ENCODE assay signal across 8 cellular contexts in genomic region chr13:48533207-48533499, GRCh38. TPM values are rescaled to one million over a fixed set of nuclear protein-coding genes. Genes with fewer than 3 reads are reported as not detected.
A peak's percentile ranks its signal among the peaks of the same experiment; 100 is the strongest.
DNase-seq lines count a peak whose midpoint lies in the region; ATAC-seq and TF ChIP-seq lines count a peak whose summit lies in the region.

No MANE protein-coding gene starts in this region.

- H3K27ac Mint-ChIP-seq in CD4-positive, CD25-positive, alpha-beta regulatory T cell = peak overlapping the region; percentile 99

- peak overlapping the region; percentile 76 to 97 (median 94) for H3K4me3 Mint-ChIP-seq in CD4-positive, CD25-positive, alpha-beta regulatory T cell

- H3K4me1 ChIP-seq in CD4-positive, CD25-positive, alpha-beta regulatory T cell (ENCODE audit: control insufficient read depth, insufficient read depth, low read length, poor library complexity, severe bottlenecking) = peaks cover 30% of the 10 kb centered on the region
- H3K4me1 ChIP-seq in esophagus (ENCODE audit: control insufficient read depth in 2 of 2, insufficient read depth in 2 of 2, low read length in 1 of 2) = peaks cover 0 to 2% of the 10 kb centered on the region in 2 donors
- peaks cover 14% of the 10 kb centered on the region for H3K4me1 ChIP-seq in neuron (ENCODE audit: insufficient read depth, low read length)

- peaks cover 0 to 11% (median 0%) of the 10 kb centered on the region in 7 donors for H3K9me3 Mint-ChIP-seq in CD4-positive, CD25-positive, alpha-beta regulatory T cell

- H3K27me3 Mint-ChIP-seq in CD4-positive, CD25-positive, alpha-beta regulatory T cell = peaks cover 18% of the 10 kb centered on the region

- no peak for DNase-seq in CD4-positive, CD25-positive, alpha-beta regulatory T cell
- DNase-seq in RWPE1 (ENCODE audit: low spot score) (peak; percentile 6), GM19240 (ENCODE audit: insufficient read length, low spot score) (no peak)
- no peak for DNase-seq in stimulated activated CD4-positive, alpha-beta T cell treated with anti-CD3 and anti-CD28 coated beads, Interleukin-1b, Interleukin-23, amount 100 ng/mL, for 48 hours

- no peaks in the 10 kb centered on the region for H3K27me3 ChIP-seq in CD4-positive, CD25-positive, alpha-beta regulatory T cell (ENCODE audit: control insufficient read depth, insufficient read depth, low read length)
- H3K27me3 ChIP-seq in esophagus (ENCODE audit: control insufficient read depth in 1 of 2, insufficient read depth in 2 of 2, low read length in 2 of 2) (no peaks in the 10 kb centered on the region), neuron (ENCODE audit: insufficient read depth, low read length) (no peaks in the 10 kb centered on the region)

- peak overlapping the region; percentile 29 for H3K4me3 ChIP-seq in CD4-positive, CD25-positive, alpha-beta regulatory T cell (ENCODE audit: low read depth, low read length)
- H3K4me3 ChIP-seq in esophagus (ENCODE audit: low read depth in 1 of 2, low read length in 2 of 2) (peak overlapping the region; percentile 83 to 96), neuron (ENCODE audit: low read length) (peak overlapping the region; percentile 85)

- ATAC-seq in CD4-positive, CD25-positive, alpha-beta regulatory T cell (ENCODE audit: low read depth in 2 of 2) = no peak
- ATAC-seq in HG03354 (IDR thresholded peaks at IDR 0.05; ENCODE audit: poor library complexity, severe bottlenecking, unreplicated experiment) (no peak), HG03521 (IDR thresholded peaks at IDR 0.05; ENCODE audit: unreplicated experiment) (no peak)

- no peaks in the 10 kb centered on the region for H3K9me3 ChIP-seq in CD4-positive, CD25-positive, alpha-beta regulatory T cell (ENCODE audit: control insufficient read depth in 2 of 2, low read length in 2 of 2)
- H3K9me3 ChIP-seq in esophagus (ENCODE audit: control insufficient read depth in 2 of 2, insufficient read depth in 1 of 2, low read depth in 1 of 2, low read length in 1 of 2) (no peaks in the 10 kb centered on the region), neuron (ENCODE audit: low read length) (no peaks in the 10 kb centered on the region)

- peaks cover 27 to 41% (median 31%) of the 10 kb centered on the region in 4 donors for H3K4me1 Mint-ChIP-seq in CD4-positive, CD25-positive, alpha-beta regulatory T cell

- TF ChIP-seq CTCF in RWPE1 (conservative IDR thresholded peaks at IDR 0.05; ENCODE audit: low read depth) = no peak

- POLR2A ChIA-PET in RWPE1 (lab: Yijun Ruan, JAX; ENCODE audit: low non-redundant PET) = interaction anchor here (0.7 to 1.0 kb wide), 2 partner anchors 16 to 32 kb away, joined by 3 read pairs; no protein-coding TSS in a partner anchor

- H3K36me3 ChIP-seq in CD4-positive, CD25-positive, alpha-beta regulatory T cell (ENCODE audit: control insufficient read depth, insufficient read depth, low read length) = no peaks in the 10 kb centered on the region
- H3K36me3 ChIP-seq in esophagus (ENCODE audit: control insufficient read depth in 2 of 2, insufficient read depth in 2 of 2, low read length in 1 of 2) (no peaks in the 10 kb centered on the region), neuron (ENCODE audit: insufficient read depth, low read length) (no peaks in the 10 kb centered on the region)

- CTCF ChIA-PET in RWPE1 (lab: Yijun Ruan, JAX) = no interaction called here

- H2AFZ ChIP-seq in neuron (ENCODE audit: low read depth, low read length) = peak overlapping the region; percentile 85

- no peaks in the 10 kb centered on the region for H3K36me3 Mint-ChIP-seq in CD4-positive, CD25-positive, alpha-beta regulatory T cell

- H3K27ac ChIP-seq in CD4-positive, CD25-positive, alpha-beta regulatory T cell (ENCODE audit: insufficient read depth, low read length, poor library complexity, severe bottlenecking) = peak overlapping the region; percentile 95
- H3K27ac ChIP-seq in RWPE1 (peak overlapping the region; percentile 91), esophagus (ENCODE audit: low read depth in 2 of 2, low read length in 1 of 2) (peak overlapping the region; percentile 95 to 99)

- 7 to 13% methylated on average over 8 to 16 of the region's 16 CpGs for WGBS in esophagus, 2 donors

RNA-seq across cellular contexts. Expression of gene RCBTB2, which starts 0.3 kb away (rescaled TPM):
- total RNA-seq in CD4-positive, CD25-positive, alpha-beta regulatory T cell = 21.8 TPM
- 10 to 100 TPM; 24.3 to 32.5 (median 27.3) TPM for polyA plus RNA-seq in CD4-positive, CD25-positive, alpha-beta regulatory T cell
- polyA plus RNA-seq in esophagus = 10 to 100 TPM in 1 of 2 donors, 1 to 10 TPM in 1; 8.7 to 15.0 TPM

Comparison
In these comparisons a context has a peak if more than half of its experiments do, and no peak if none do; other contexts are left out.
1. H3K4me3 ChIP-seq: peak in every context shown above with its lines; median percentile 90 in esophagus; 85 in neuron; 29 in CD4-positive, CD25-positive, alpha-beta regulatory T cell.